16 cellular contexts compared by ENCODE assay signal in genomic region chr7:29328811-29329210, GRCh38.
DNase-seq lines count a peak whose midpoint lies in the region; ATAC-seq and TF ChIP-seq lines count a peak whose summit lies in the region.
"Had no signal": no experiment of that assay in that cellular context is flagged by ENCODE, and none has a peak within 500 bp of the region (broad histone marks: within the 10 kb centered on the region; RNA-seq: fewer than 3 reads in every experiment).

No MANE protein-coding gene starts in this region.

- H3K4me2 ChIP-seq in BLaER1 treated with 17β-estradiol and CSF1 and Interleukin-3, amounts not matched to agents 10 nM and 100 nM: peak overlapping the region; percentile 60 to 88 (median 75); a peak in 21 of 22 replicates

- peaks cover 38 to 64% (median 60%) of the 10 kb centered on the region in 10 experiments for H3K4me1 ChIP-seq in BLaER1 treated with 17β-estradiol and CSF1 and Interleukin-3, amounts not matched to agents 10 nM and 100 nM
- H3K4me1 ChIP-seq in gastroesophageal sphincter (peaks cover 0 to 28% (median 0%) of the 10 kb centered on the region in 3 donors), tibial nerve (no peaks in the 10 kb centered on the region), esophagus muscularis mucosa (peaks cover 0 to 29% (median 17%) of the 10 kb centered on the region in 4 donors)

- intact Hi-C loops in esophagus muscularis mucosa (cut with DNase I): no loop called here

- no peak for ATAC-seq in SK-N-SH treated with all-trans-retinoic acid at 6 μM for 48 hours
- peak; percentile 36 for ATAC-seq in gastroesophageal sphincter
- ATAC-seq in GM21447 (IDR thresholded peaks at IDR 0.05; ENCODE audit: unreplicated experiment): no peak
- ATAC-seq: heart right ventricle, T-helper 17 cell had no signal

- DNase-seq in LHCN-M2 (ENCODE audit: low read depth): peak; percentile 39
- DNase-seq in anterior cingulate cortex (lab: John Stamatoyannopoulos, UW): no peak
- DNase-seq in tibial nerve (ENCODE audit: low spot score in 2 of 2): no peak
- DNase-seq in esophagus muscularis mucosa (ENCODE audit: extremely low spot score): no peak
- DNase-seq: activated naive CD4-positive, alpha-beta T cell treated with anti-CD3 and anti-CD28 coated beads, Interleukin-2, amount 50 U/mL, for 16 hours; activated T-cell treated with anti-CD3 and anti-CD28 coated beads for 4 hours; C1 segment of cervical spinal cord; heart right ventricle; left cardiac atrium; naive B cell; stimulated activated CD4-positive, alpha-beta T cell treated with anti-CD3 and anti-CD28 coated beads, Interleukin-15, amount 100 ng/mL, for 24 hours; T-helper 17 cell had no signal

- peak overlapping the region in 1 of 11 experiments; percentile 13; a peak in 1 of 22 replicates for H3K9ac ChIP-seq in BLaER1 treated with 17β-estradiol and CSF1 and Interleukin-3, amounts not matched to agents 10 nM and 100 nM

- peaks cover 0 to 20% (median 5%) of the 10 kb centered on the region in 11 experiments; a peak in 4 of 22 replicates for H3K9me3 ChIP-seq in BLaER1 treated with 17β-estradiol and CSF1 and Interleukin-3, amounts not matched to agents 10 nM and 100 nM (replicated peaks in 1 of 11)
- H3K9me3 ChIP-seq in gastroesophageal sphincter (no peaks in the 10 kb centered on the region), tibial nerve (no peaks in the 10 kb centered on the region), esophagus muscularis mucosa (no peaks in the 10 kb centered on the region)
- H3K9me3 ChIP-seq: heart right ventricle had no signal

- TF ChIP-seq POLR2A in gastroesophageal sphincter (IDR thresholded peaks at IDR 0.05) (no peak), tibial nerve (IDR thresholded peaks at IDR 0.05) (no peak), esophagus muscularis mucosa (IDR thresholded peaks at IDR 0.05; ENCODE audit: low read depth) (no peak)

- TF ChIP-seq CTCF in gastroesophageal sphincter (IDR thresholded peaks at IDR 0.05): no peak
- TF ChIP-seq CTCF in tibial nerve (IDR thresholded peaks at IDR 0.05): no peak
- no peak for TF ChIP-seq CTCF in esophagus muscularis mucosa (IDR thresholded peaks at IDR 0.05)

- peak overlapping the region in 8 of 11 experiments; percentile 7 to 92 (median 52); a peak in 13 of 22 replicates for H3K27ac ChIP-seq in BLaER1 treated with 17β-estradiol and CSF1 and Interleukin-3, amounts not matched to agents 10 nM and 100 nM
- H3K27ac ChIP-seq in gastroesophageal sphincter (no peak overlapping the region), tibial nerve (no peak overlapping the region), esophagus muscularis mucosa (replicated peaks in 1 of 4) (no peak overlapping the region)

- peaks cover 0 to 61% (median 0%) of the 10 kb centered on the region in 11 experiments; a peak in 4 of 22 replicates for H3K27me3 ChIP-seq in BLaER1 treated with 17β-estradiol and CSF1 and Interleukin-3, amounts not matched to agents 10 nM and 100 nM
- no peaks in the 10 kb centered on the region for H3K27me3 ChIP-seq in gastroesophageal sphincter
- H3K27me3 ChIP-seq in tibial nerve: no peaks in the 10 kb centered on the region
- H3K27me3 ChIP-seq in esophagus muscularis mucosa: no peaks in the 10 kb centered on the region
- H3K27me3 ChIP-seq: heart right ventricle had no signal

- WGBS in gastroesophageal sphincter (ENCODE audit: low coverage in 1 of 2), 2 donors: 58 to 90% methylated on average over 2 of the region's 2 CpGs
- WGBS in tibial nerve, 2 donors: 64 to 81% methylated on average over 2 of the region's 2 CpGs
- WGBS in esophagus muscularis mucosa: 55% methylated on average over 2 of the region's 2 CpGs

- TF ChIP-seq EP300 in gastroesophageal sphincter (IDR thresholded peaks at IDR 0.05): no peak
- no peak for TF ChIP-seq EP300 in tibial nerve (IDR thresholded peaks at IDR 0.05)
- no peak for TF ChIP-seq EP300 in esophagus muscularis mucosa (IDR thresholded peaks at IDR 0.05)

- no peak overlapping the region for H3K4me3 ChIP-seq in BLaER1 treated with 17β-estradiol and CSF1 and Interleukin-3, amounts not matched to agents 10 nM and 100 nM
- H3K4me3 ChIP-seq in gastroesophageal sphincter: no peak overlapping the region
- H3K4me3 ChIP-seq in tibial nerve: no peak overlapping the region
- no peak overlapping the region for H3K4me3 ChIP-seq in esophagus muscularis mucosa
- H3K4me3 ChIP-seq: heart right ventricle had no signal

- H3K36me3 ChIP-seq in BLaER1 treated with 17β-estradiol and CSF1 and Interleukin-3, amounts not matched to agents 10 nM and 100 nM: no peaks in the 10 kb centered on the region
- H3K36me3 ChIP-seq in gastroesophageal sphincter (no peaks in the 10 kb centered on the region), tibial nerve (no peaks in the 10 kb centered on the region), esophagus muscularis mucosa (no peaks in the 10 kb centered on the region)
- H3K36me3 ChIP-seq: heart right ventricle had no signal

- no peaks in the 10 kb centered on the region for H4K20me1 ChIP-seq in BLaER1 treated with 17β-estradiol and CSF1 and Interleukin-3, amounts not matched to agents 10 nM and 100 nM

TF ChIP-seq in SK-N-SH treated with all-trans-retinoic acid at 6 μM for 48 hours, 23 proteins besides CTCF, POLR2A, EP300 and RAD21:
- TF ChIP-seq TCF4 (CRISPR knock-in tag; IDR thresholded peaks at IDR 0.05; ENCODE audit: borderline replicate concordance): 0 out of 2 replicates have a peak, but pooled peaks have one; percentile 33
- TF ChIP-seq GLIS3 (CRISPR knock-in tag; IDR thresholded peaks at IDR 0.05): no peak
- no peak for TF ChIP-seq CSDC2 (CRISPR knock-in tag; IDR thresholded peaks at IDR 0.05)
- no peak for TF ChIP-seq ARNTL (CRISPR knock-in tag; IDR thresholded peaks at IDR 0.05; ENCODE audit: borderline replicate concordance, low read depth)
- peak; percentile 97 for TF ChIP-seq ISL1 (CRISPR knock-in tag; IDR thresholded peaks at IDR 0.05)
- 0 out of 2 replicates have a peak, but pooled peaks have one; percentile 35 for TF ChIP-seq SNAI2 (CRISPR knock-in tag; IDR thresholded peaks at IDR 0.05)
- TF ChIP-seq BACH2 (CRISPR knock-in tag; IDR thresholded peaks at IDR 0.05; ENCODE audit: borderline replicate concordance): no peak
- TF ChIP-seq PATZ1 (CRISPR knock-in tag; IDR thresholded peaks at IDR 0.05; ENCODE audit: borderline replicate concordance): no peak; the same call in 1 of the 2 replicates
- peak; percentile 21; the same call in 1 of the 2 replicates for TF ChIP-seq ZFP3 (CRISPR knock-in tag; IDR thresholded peaks at IDR 0.05)
- TF ChIP-seq, protein P1, sequence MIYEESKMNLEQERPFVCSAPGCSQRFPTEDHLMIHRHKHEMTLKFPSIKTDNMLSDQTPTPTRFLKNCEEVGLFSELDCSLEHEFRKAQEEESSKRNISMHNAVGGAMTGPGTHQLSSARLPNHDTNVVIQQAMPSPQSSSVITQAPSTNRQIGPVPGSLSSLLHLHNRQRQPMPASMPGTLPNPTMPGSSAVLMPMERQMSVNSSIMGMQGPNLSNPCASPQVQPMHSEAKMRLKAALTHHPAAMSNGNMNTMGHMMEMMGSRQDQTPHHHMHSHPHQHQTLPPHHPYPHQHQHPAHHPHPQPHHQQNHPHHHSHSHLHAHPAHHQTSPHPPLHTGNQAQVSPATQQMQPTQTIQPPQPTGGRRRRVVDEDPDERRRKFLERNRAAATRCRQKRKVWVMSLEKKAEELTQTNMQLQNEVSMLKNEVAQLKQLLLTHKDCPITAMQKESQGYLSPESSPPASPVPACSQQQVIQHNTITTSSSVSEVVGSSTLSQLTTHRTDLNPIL (CRISPR knock-in tag; IDR thresholded peaks at IDR 0.05; ENCODE audit: low read depth): no peak

Comparison
In these comparisons a context has a peak if more than half of its experiments do, and no peak if none do; other contexts are left out.
1. H3K27ac ChIP-seq: peak in BLaER1 treated with 17β-estradiol and CSF1 and Interleukin-3, amounts not matched to agents 10 nM and 100 nM (8 of 11); none in gastroesophageal sphincter (0 of 4), tibial nerve (0 of 4) and esophagus muscularis mucosa (0 of 4).